ENCODE assay signal across 10 cellular contexts in genomic region chr2:222672068-222672401, GRCh38. TPM values are rescaled to one million over a fixed set of nuclear protein-coding genes. Genes with fewer than 3 reads are reported as not detected.
DNase-seq lines count a peak whose midpoint lies in the region; ATAC-seq lines count a peak whose summit lies in the region.
"Had no signal": no experiment of that assay in that cellular context is flagged by ENCODE, and none has a peak within 500 bp of the region (broad histone marks: within the 10 kb centered on the region; RNA-seq: fewer than 3 reads in every experiment).

No MANE protein-coding gene starts in this region.

- H2BK120ac ChIP-seq in mesendoderm (ENCODE audit: low read depth, low read length): no peak overlapping the region

- no peaks in the 10 kb centered on the region for H3K36me3 Mint-ChIP-seq in activated T-cell treated with anti-CD3 and anti-CD28 coated beads, Interleukin-2, amount 50 U/mL, for 24 hours (ENCODE audit: low read depth)

- no peak overlapping the region for H3K18ac ChIP-seq in mesendoderm (ENCODE audit: low read length)

- H3K27me3 ChIP-seq in duodenal mucosa (ENCODE audit: control insufficient read depth in 1 of 2, insufficient read depth in 2 of 2, low read length in 2 of 2) (peaks cover 7 to 9% of the 10 kb centered on the region in 2 donors), mesendoderm (ENCODE audit: insufficient read depth, low read length, poor library complexity) (peaks cover 2% of the 10 kb centered on the region), thymus (ENCODE audit: control insufficient read depth, insufficient read depth) (peaks cover 25% of the 10 kb centered on the region)
- H3K27me3 ChIP-seq: BLaER1 had no signal

- H3K23ac ChIP-seq in mesendoderm (ENCODE audit: low read length): no peak overlapping the region

- H3K27ac Mint-ChIP-seq in activated T-cell treated with anti-CD3 and anti-CD28 coated beads, Interleukin-2, amount 50 U/mL, for 24 hours: no peak overlapping the region

- H4K8ac ChIP-seq in mesendoderm (ENCODE audit: low read depth, low read length): no peak overlapping the region

- H3K4me1 ChIP-seq in duodenal mucosa (ENCODE audit: control insufficient read depth in 1 of 2, insufficient read depth in 2 of 2, low read length in 2 of 2): peaks cover 5 to 9% of the 10 kb centered on the region in 2 donors
- H3K4me1 ChIP-seq in mesendoderm (ENCODE audit: control insufficient read depth, low read depth, low read length): peaks cover 3% of the 10 kb centered on the region
- H3K4me1 ChIP-seq in thymus (ENCODE audit: control insufficient read depth, insufficient read depth, low read length): peaks cover 6% of the 10 kb centered on the region
- H3K4me1 ChIP-seq: BLaER1 had no signal

- H3K4me3 ChIP-seq in duodenal mucosa (ENCODE audit: low read depth in 1 of 2, low read length in 2 of 2): peak overlapping the region; percentile 65 to 68
- H3K4me3 ChIP-seq in mesendoderm (ENCODE audit: low read length): peak overlapping the region; percentile 51
- H3K4me3 ChIP-seq in thymus (ENCODE audit: low read length): peak overlapping the region; percentile 35
- H3K4me3 ChIP-seq: BLaER1 had no signal

- peak overlapping the region; percentile 83 for H3K56ac ChIP-seq in mesendoderm (ENCODE audit: low read length)

- peak overlapping the region; percentile 76 for H3K4me2 ChIP-seq in mesendoderm (ENCODE audit: low read length)
- H3K4me2 ChIP-seq: BLaER1 had no signal

- no peak overlapping the region for H3K4ac ChIP-seq in mesendoderm (ENCODE audit: low read depth, low read length)

- H3K4me1 Mint-ChIP-seq in activated T-cell treated with anti-CD3 and anti-CD28 coated beads, Interleukin-2, amount 50 U/mL, for 24 hours (ENCODE audit: low read depth): peaks cover 10% of the 10 kb centered on the region

- H3K9me3 ChIP-seq in duodenal mucosa (ENCODE audit: control insufficient read depth in 1 of 2, low read length in 2 of 2) (no peaks in the 10 kb centered on the region), thymus (ENCODE audit: control insufficient read depth) (no peaks in the 10 kb centered on the region)

- H3K4me3 Mint-ChIP-seq in activated T-cell treated with anti-CD3 and anti-CD28 coated beads, Interleukin-2, amount 50 U/mL, for 24 hours: peak overlapping the region; percentile 57

- H3K9ac ChIP-seq in duodenal mucosa (ENCODE audit: low read depth in 1 of 2, low read length in 2 of 2) (no peak overlapping the region), mesendoderm (ENCODE audit: low read length) (peak overlapping the region; percentile 65)
- H3K9ac ChIP-seq: BLaER1 had no signal

- no peaks in the 10 kb centered on the region for H3K9me3 Mint-ChIP-seq in activated T-cell treated with anti-CD3 and anti-CD28 coated beads, Interleukin-2, amount 50 U/mL, for 24 hours

- H2BK15ac ChIP-seq in mesendoderm (replicated peaks; ENCODE audit: low read depth): no peak overlapping the region

- no peaks in the 10 kb centered on the region for H3K79me1 ChIP-seq in mesendoderm (ENCODE audit: low read length)

- no peak for ATAC-seq in GM19463 (IDR thresholded peaks at IDR 0.05; ENCODE audit: unreplicated experiment)

- no peak overlapping the region for H2BK5ac ChIP-seq in mesendoderm (ENCODE audit: low read length)

- DNase-seq in activated T-cell treated with anti-CD3 and anti-CD28 coated beads, Interleukin-2, amount 50 U/mL, for 24 hours: no peak
- DNase-seq in activated T-cell treated with anti-CD3 and anti-CD28 coated beads, Interleukin-2, amount 50 U/mL, for 48 hours: no peak
- DNase-seq in mesendoderm (no peak), epidermal melanocyte (ENCODE audit: insufficient read length, low spot score) (no peak), NCI-H1092 treated with DMSO at 0.1 percent for 48 hours (lab: John Stamatoyannopoulos, UW) (no peak)

- H3K79me2 ChIP-seq in mesendoderm (ENCODE audit: control insufficient read depth, insufficient read depth, low read length): no peaks in the 10 kb centered on the region

- H3K27ac ChIP-seq in duodenal mucosa (ENCODE audit: low read depth, low read length) (no peak overlapping the region), mesendoderm (ENCODE audit: low read depth, low read length) (no peak overlapping the region), thymus (ENCODE audit: low read depth) (no peak overlapping the region)
- H3K27ac ChIP-seq: BLaER1 had no signal

- WGBS in mesendoderm (ENCODE audit: extremely low coverage, insufficient coverage, low lambda C conversion rate): no CpG with 5 or more reads among the region's 10 CpGs
- 20% methylated on average over 10 of the region's 10 CpGs for WGBS in thymus

- H3K36me3 ChIP-seq in duodenal mucosa (ENCODE audit: control insufficient read depth in 1 of 2, insufficient read depth in 2 of 2, low read length in 2 of 2) (no peaks in the 10 kb centered on the region), mesendoderm (ENCODE audit: control insufficient read depth, insufficient read depth, low read length) (no peaks in the 10 kb centered on the region), thymus (ENCODE audit: control insufficient read depth, insufficient read depth) (no peaks in the 10 kb centered on the region)
- H3K36me3 ChIP-seq: BLaER1 had no signal

- H2AK5ac ChIP-seq in mesendoderm (ENCODE audit: low read length): no peak overlapping the region

- H3K27me3 Mint-ChIP-seq in activated T-cell treated with anti-CD3 and anti-CD28 coated beads, Interleukin-2, amount 50 U/mL, for 24 hours: peaks cover 65% of the 10 kb centered on the region

- H4K5ac ChIP-seq in mesendoderm (ENCODE audit: low read length): no peak overlapping the region

RNA-seq across cellular contexts. Expression of gene MOGAT1, which starts 0.6 kb away (rescaled TPM):
- polyA plus RNA-seq in mesendoderm (2013, experiment 1 of 2): 0.07 TPM
- not detected for polyA plus RNA-seq in mesendoderm (2013, experiment 2 of 2)
- polyA plus RNA-seq in thymus: not detected
- polyA plus RNA-seq: urinary bladder had no signal

RNA-seq across cellular contexts. Expression of gene FARSB, which starts 16.1 kb away (rescaled TPM):
- 57.8 TPM for polyA plus RNA-seq in mesendoderm (2013, experiment 1 of 2)
- 58.3 TPM for polyA plus RNA-seq in mesendoderm (2013, experiment 2 of 2)
- polyA plus RNA-seq in thymus: 15.9 TPM
